23 cellular contexts compared by ENCODE assay signal in genomic region chr6:84390334-84390733, GRCh38.
DNase-seq lines count a peak whose midpoint lies in the region; ATAC-seq, FAIRE-seq and TF ChIP-seq lines count a peak whose summit lies in the region.
"Had no signal": no experiment of that assay in that cellular context is flagged by ENCODE, and none has a peak within 500 bp of the region (broad histone marks: within the 10 kb centered on the region; RNA-seq: fewer than 3 reads in every experiment).

No MANE protein-coding gene starts in this region.

- H3K4me3 Mint-ChIP-seq in GM23338: no peak overlapping the region
- H3K4me3 Mint-ChIP-seq: CD4-positive, CD25-positive, alpha-beta regulatory T cell; CD8-positive, alpha-beta memory T cell; HFFc6 had no signal

- no peak overlapping the region for H3K4me2 ChIP-seq in GM23338
- no peak overlapping the region for H3K4me2 ChIP-seq in H1 (ENCODE audit: insufficient read depth in 1 of 2, low read depth in 2 of 2, low read length in 2 of 2)
- no peak overlapping the region for H3K4me2 ChIP-seq in osteoblast (ENCODE audit: insufficient read depth, low read length)
- H3K4me2 ChIP-seq: KMS-11 had no signal

- no peak overlapping the region for H3K18ac ChIP-seq in H1 (ENCODE audit: extremely low read depth, low read length)

- H3K4me1 ChIP-seq in GM23338 (ENCODE audit: insufficient read depth): no peaks in the 10 kb centered on the region
- peaks cover 14% of the 10 kb centered on the region for H3K4me1 ChIP-seq in SJSA1 (replicated peaks)
- no peaks in the 10 kb centered on the region; a peak in 1 of 7 replicates for H3K4me1 ChIP-seq in H1 (replicated peaks in 1 of 4; ENCODE audit: control insufficient read depth in 3 of 4, insufficient read depth in 4 of 4, low read length in 3 of 4)
- H3K4me1 ChIP-seq in osteoblast (ENCODE audit: insufficient read depth, low read length): peaks cover 3% of the 10 kb centered on the region
- H3K4me1 ChIP-seq: BE2C had no signal

- no peak overlapping the region for H3K27ac Mint-ChIP-seq in GM23338
- H3K27ac Mint-ChIP-seq: CD4-positive, CD25-positive, alpha-beta regulatory T cell; CD8-positive, alpha-beta memory T cell; HFFc6 had no signal

- no peak overlapping the region for H2BK120ac ChIP-seq in H1 (replicated peaks; ENCODE audit: low read depth, low read length)

- H3K79me1 ChIP-seq in H1 (ENCODE audit: low read depth, low read length): no peaks in the 10 kb centered on the region

- WGBS in H1 (ENCODE audit: extremely low coverage in 1 of 2, insufficient coverage in 1 of 2, insufficient read length in 1 of 2, insufficient replicate concordance in 2 of 2, low coverage in 1 of 2, low lambda C conversion rate in 2 of 2, missing lambda C conversion rate in 1 of 2), 2 experiments: 75% methylated on average over 2 of the region's 2 CpGs; no CpG with 5 or more reads in 1 of the 2 experiments

- no peak for TF ChIP-seq EP300 in H1 (IDR thresholded peaks at IDR 0.05; ENCODE audit: borderline replicate concordance in 1 of 2, low read depth in 2 of 2, low read length in 2 of 2)

- no peak overlapping the region for H2BK15ac ChIP-seq in H1 (ENCODE audit: low read length)

- no peak overlapping the region for H3K9ac ChIP-seq in H1 (replicated peaks in 1 of 4; ENCODE audit: extremely low read depth in 1 of 4, low read depth in 3 of 4, low read length in 3 of 4)
- H3K9ac ChIP-seq: KMS-11 had no signal

- H2AFZ ChIP-seq in GM23338 (no peak overlapping the region), H1 (ENCODE audit: low read length) (no peak overlapping the region), osteoblast (ENCODE audit: low read length) (no peak overlapping the region)

- H3K36me3 ChIP-seq in GM23338 (ENCODE audit: insufficient read depth): no peaks in the 10 kb centered on the region
- no peaks in the 10 kb centered on the region for H3K36me3 ChIP-seq in SJSA1
- H3K36me3 ChIP-seq in H1 (ENCODE audit: control insufficient read depth in 2 of 4, insufficient read depth in 4 of 4, low read length in 3 of 4): no peaks in the 10 kb centered on the region
- H3K36me3 ChIP-seq in osteoblast (ENCODE audit: insufficient read depth, low read length): no peaks in the 10 kb centered on the region
- H3K36me3 ChIP-seq: BE2C had no signal

- no peak for FAIRE-seq in H1 (lab: Jason Lieb, UNC)
- FAIRE-seq: A204.1, H54, HepG2 had no signal

- DNase-seq in GM23338 (ENCODE audit: low spot score): no peak
- peak; percentile 41 to 42 for DNase-seq in SJSA1 (ENCODE audit: low read depth in 1 of 2, low spot score in 2 of 2)
- DNase-seq in H1 (ENCODE audit: low read depth in 1 of 2, low spot score in 2 of 2): no peak
- peak; percentile 38 for DNase-seq in osteoblast (ENCODE audit: insufficient read length, low spot score, missing footprints)
- DNase-seq in retina: no peak
- no peak for DNase-seq in globus pallidus (ENCODE audit: low spot score)
- DNase-seq in stimulated activated naive CD4-positive, alpha-beta T cell (lab: John Stamatoyannopoulos, UW): no peak
- DNase-seq: ACHN; BE2C; C1 segment of cervical spinal cord; CD4-positive, CD25-positive, alpha-beta regulatory T cell; CD8-positive, alpha-beta memory T cell; COR-L47; DMS 273 treated with DMSO at 0.1 percent for 48 hours; DMS79; GF-D8; HCEC 1CT; HFFc6 had no signal

- no peaks in the 10 kb centered on the region for H3K4me1 Mint-ChIP-seq in GM23338
- H3K4me1 Mint-ChIP-seq: CD4-positive, CD25-positive, alpha-beta regulatory T cell; CD8-positive, alpha-beta memory T cell had no signal

- H3K9me3 Mint-ChIP-seq in GM23338: peaks cover 9% of the 10 kb centered on the region; the same call in 1 of the 3 replicates

- H3K4me3 ChIP-seq in GM23338 (no peak overlapping the region), SJSA1 (no peak overlapping the region), H1 (ENCODE audit: extremely low read depth in 1 of 4, insufficient read depth in 2 of 4, low read depth in 3 of 4, low read length in 4 of 4) (no peak overlapping the region), osteoblast (ENCODE audit: insufficient read depth, low read length) (no peak overlapping the region)

- no peak overlapping the region for H3K4ac ChIP-seq in H1 (replicated peaks; ENCODE audit: insufficient read length, low read depth, low read length)

- POLR2A ChIA-PET in H1 (lab: Charles Lee; ENCODE audit: partially characterized antibody): no interaction called here

- no peaks in the 10 kb centered on the region for H3K27me3 ChIP-seq in GM23338 (ENCODE audit: insufficient read depth)
- H3K27me3 ChIP-seq in SJSA1 (replicated peaks): no peaks in the 10 kb centered on the region
- H3K27me3 ChIP-seq in H1 (replicated peaks in 1 of 4; ENCODE audit: control insufficient read depth in 3 of 4, extremely low read depth in 1 of 4, insufficient read depth in 3 of 4, low read length in 3 of 4): no peaks in the 10 kb centered on the region
- no peaks in the 10 kb centered on the region for H3K27me3 ChIP-seq in osteoblast (ENCODE audit: insufficient read depth, low read length)
- H3K27me3 ChIP-seq: BE2C had no signal

- no peak overlapping the region for H4K8ac ChIP-seq in H1 (ENCODE audit: extremely low read depth, insufficient read depth, low read length)

- H3K9me3 ChIP-seq in SJSA1 (replicated peaks) (peaks cover 5% of the 10 kb centered on the region; the same call in 1 of the 2 replicates), H1 (ENCODE audit: insufficient read depth in 2 of 2, low read depth in 1 of 2, low read length in 1 of 2) (no peaks in the 10 kb centered on the region; a peak in 1 of 4 replicates), osteoblast (ENCODE audit: low read depth, low read length) (no peaks in the 10 kb centered on the region)
- H3K9me3 ChIP-seq: BE2C had no signal

- H3K23ac ChIP-seq in H1 (ENCODE audit: insufficient read length): no peak overlapping the region

- H2BK12ac ChIP-seq in H1 (ENCODE audit: low read depth, low read length): no peak overlapping the region

- TF ChIP-seq CTCF in GM23338 (conservative IDR thresholded peaks at IDR 0.05; ENCODE audit: low read depth in 2 of 2) (no peak), H1 (IDR thresholded peaks at IDR 0.05; ENCODE audit: control extremely low read depth in 1 of 3, insufficient read depth in 1 of 3, low read depth in 1 of 3, low read length in 3 of 3) (no peak), osteoblast (IDR thresholded peaks at IDR 0.05; ENCODE audit: extremely low read depth, low read depth, low read length) (no peak)

- CTCF ChIA-PET in H1 (lab: Charles Lee; ENCODE audit: partially characterized antibody): interaction anchor here (0.6 to 1.9 kb wide), 4 partner anchors 39 to 298 kb away, joined by 4 read pairs; no protein-coding TSS in a partner anchor

- no peak overlapping the region for H3K56ac ChIP-seq in H1 (replicated peaks; ENCODE audit: insufficient read length, low read depth, low read length)

- no peak for TF ChIP-seq RAD21 in H1 (IDR thresholded peaks at IDR 0.05 in 1 of 2, conservative IDR thresholded peaks at IDR 0.05 in 1 of 2; ENCODE audit: low read depth in 2 of 2, low read length in 2 of 2)

- no peaks in the 10 kb centered on the region for H3F3A ChIP-seq in GM23338 (replicated peaks; ENCODE audit: low read depth)

- H3K27me3 Mint-ChIP-seq in GM23338 (ENCODE audit: insufficient read depth, low read depth, poor library complexity): no peaks in the 10 kb centered on the region
- H3K27me3 Mint-ChIP-seq: CD4-positive, CD25-positive, alpha-beta regulatory T cell; CD8-positive, alpha-beta memory T cell had no signal

- H4K5ac ChIP-seq in H1 (ENCODE audit: insufficient read length, low read depth, low read length): no peak overlapping the region

- peak; percentile 52; the same call in 2 of the 3 replicates for ATAC-seq in GM23338
- no peak for ATAC-seq in HG02938 (IDR thresholded peaks at IDR 0.05; ENCODE audit: unreplicated experiment)
- ATAC-seq: HepG2 had no signal

- H2AK5ac ChIP-seq in H1 (ENCODE audit: low read depth, low read length): no peak overlapping the region

- H3K14ac ChIP-seq in H1 (ENCODE audit: insufficient read length): no peak overlapping the region

- H3K27ac ChIP-seq in GM23338 (ENCODE audit: low read depth) (no peak overlapping the region), SJSA1 (no peak overlapping the region), H1 (ENCODE audit: low read depth, low read length) (no peak overlapping the region), osteoblast (ENCODE audit: low read depth, low read length) (no peak overlapping the region)
- H3K27ac ChIP-seq: KMS-11 had no signal

- H3K36me3 Mint-ChIP-seq in GM23338 (ENCODE audit: low read depth): no peaks in the 10 kb centered on the region
- H3K36me3 Mint-ChIP-seq: CD4-positive, CD25-positive, alpha-beta regulatory T cell; CD8-positive, alpha-beta memory T cell had no signal

- no peaks in the 10 kb centered on the region for H4K20me1 ChIP-seq in GM23338 (replicated peaks; ENCODE audit: insufficient read depth)
- H4K20me1 ChIP-seq in H1 (replicated peaks in 1 of 2; ENCODE audit: control insufficient read depth in 1 of 2, insufficient read depth in 2 of 2, low read length in 2 of 2): no peaks in the 10 kb centered on the region
- H4K20me1 ChIP-seq in osteoblast (ENCODE audit: insufficient read depth, low read length): no peaks in the 10 kb centered on the region

- no peak overlapping the region for H2BK20ac ChIP-seq in H1 (ENCODE audit: low read length)

- no peak for TF ChIP-seq POLR2A in H1 (IDR thresholded peaks at IDR 0.05; ENCODE audit: control extremely low read depth in 1 of 2, low read depth in 2 of 2, low read length in 2 of 2)

- no peak overlapping the region for H2BK5ac ChIP-seq in H1 (ENCODE audit: low read depth, low read length)

- H4K91ac ChIP-seq in H1 (replicated peaks; ENCODE audit: insufficient read length, low read length): no peak overlapping the region

- no peaks in the 10 kb centered on the region for H3K9me2 ChIP-seq in GM23338 (ENCODE audit: insufficient read depth)

- H3K79me2 ChIP-seq in GM23338 (replicated peaks; ENCODE audit: insufficient read depth) (no peaks in the 10 kb centered on the region), H1 (ENCODE audit: control insufficient read depth in 1 of 2, insufficient read depth in 2 of 2, low read length in 2 of 2) (no peaks in the 10 kb centered on the region), osteoblast (ENCODE audit: insufficient read depth, low read length) (no peaks in the 10 kb centered on the region)

- no peaks in the 10 kb centered on the region for H3K23me2 ChIP-seq in H1 (ENCODE audit: low read depth, low read length)

TF ChIP-seq in GM23338, 12 proteins besides CTCF, POLR2A, EP300 and RAD21 (continues in another document):
- no peak for TF ChIP-seq POLR2AphosphoS5 (IDR thresholded peaks at IDR 0.05; ENCODE audit: low read depth)
- no peak for TF ChIP-seq EZH2phosphoT487 (IDR thresholded peaks at IDR 0.05; ENCODE audit: unreplicated experiment)
- no peak for TF ChIP-seq JUNB (IDR thresholded peaks at IDR 0.05; ENCODE audit: unreplicated experiment)

TF ChIP-seq in H1, 55 proteins besides CTCF, POLR2A, EP300 and RAD21 (continues in another document):
- TF ChIP-seq TEAD4 (IDR thresholded peaks at IDR 0.05; ENCODE audit: low read depth, low read length) (0 out of 2 replicates have a peak, but pooled peaks have one; percentile 16), POLR2AphosphoS5 (IDR thresholded peaks at IDR 0.05; ENCODE audit: low read depth, low read length) (no peak), JUND (IDR thresholded peaks at IDR 0.05; ENCODE audit: low read length) (no peak)

Comparison
In these comparisons a context has a peak if more than half of its experiments do, and no peak if none do; other contexts are left out.
1. DNase-seq: peak in SJSA1 (2 of 2) and osteoblast (single experiment); none in GM23338 (single experiment), H1 (0 of 2), retina (single experiment), globus pallidus (single experiment) and stimulated activated naive CD4-positive, alpha-beta T cell (0 of 6).